ENCODE assay signal across 23 cellular contexts in genomic region chr15:101568304-101568703, GRCh38.
DNase-seq lines count a peak whose midpoint lies in the region; ATAC-seq, FAIRE-seq and TF ChIP-seq lines count a peak whose summit lies in the region.
"Had no signal": no experiment of that assay in that cellular context is flagged by ENCODE, and none has a peak within 500 bp of the region (broad histone marks: within the 10 kb centered on the region; RNA-seq: fewer than 3 reads in every experiment).

No MANE protein-coding gene starts in this region.

- no peak overlapping the region for H2BK12ac ChIP-seq in H9 (ENCODE audit: insufficient read length, low read depth, low read length)

- no peak overlapping the region for H3T11ph ChIP-seq in H9 (ENCODE audit: low read length)

- no peak overlapping the region for H4K8ac ChIP-seq in H9 (replicated peaks; ENCODE audit: insufficient read length, low read depth, low read length)

- H4K91ac ChIP-seq in H9 (ENCODE audit: insufficient read length, low read depth, low read length), result no peak overlapping the region

- peak; percentile 45 for FAIRE-seq in astrocyte (lab: Jason Lieb, UNC)
- FAIRE-seq: D721Med, G401.6 had no signal

- ATAC-seq in HG03175 (IDR thresholded peaks at IDR 0.05; ENCODE audit: unreplicated experiment), result no peak
- ATAC-seq: GM23338, HCT116, Right ventricle myocardium inferior had no signal

- H3K4ac ChIP-seq in H9 (ENCODE audit: low read depth, low read length), result no peak overlapping the region

- no peak overlapping the region for H2AFZ ChIP-seq in astrocyte (ENCODE audit: low read depth, low read length)
- no peak overlapping the region for H2AFZ ChIP-seq in MM.1S (ENCODE audit: low read length)
- H2AFZ ChIP-seq in H9 (ENCODE audit: low read length), result no peak overlapping the region
- H2AFZ ChIP-seq: GM23338 had no signal

- no peak overlapping the region for H2BK15ac ChIP-seq in H9 (ENCODE audit: low read depth, low read length)

- H3K79me1 ChIP-seq in H9 (ENCODE audit: insufficient read depth, low read depth, low read length, poor library complexity, severe bottlenecking), result no peaks in the 10 kb centered on the region

- no peak overlapping the region for H3K14ac ChIP-seq in H9 (ENCODE audit: insufficient read depth, low read length)

- H3K4me3 Mint-ChIP-seq in astrocyte (ENCODE audit: unreplicated experiment) (no peak overlapping the region), H9 (no peak overlapping the region)
- H3K4me3 Mint-ChIP-seq: CD8-positive, alpha-beta memory T cell; GM23338 had no signal

- no peak overlapping the region for H3K18ac ChIP-seq in H9 (ENCODE audit: insufficient read length, low read depth, low read length)

- H3K9me3 ChIP-seq in astrocyte (ENCODE audit: insufficient read depth, low read depth, low read length), result no peaks in the 10 kb centered on the region
- H3K9me3 ChIP-seq in adrenal gland (replicated peaks in 1 of 3), result no peaks in the 10 kb centered on the region
- no peaks in the 10 kb centered on the region for H3K9me3 ChIP-seq in MM.1S (replicated peaks; ENCODE audit: insufficient read depth, low read length)
- no peaks in the 10 kb centered on the region for H3K9me3 ChIP-seq in H9 (ENCODE audit: control insufficient read depth, low read depth, low read length)
- H3K9me3 ChIP-seq: Peyer's patch had no signal

- H3K36me3 Mint-ChIP-seq in astrocyte (ENCODE audit: low read depth, unreplicated experiment), result no peaks in the 10 kb centered on the region
- H3K36me3 Mint-ChIP-seq in H9 (ENCODE audit: insufficient read depth in 1 of 3, low read depth in 3 of 3), result no peaks in the 10 kb centered on the region
- H3K36me3 Mint-ChIP-seq: CD8-positive, alpha-beta memory T cell had no signal

- no peak overlapping the region for H3K9ac ChIP-seq in astrocyte (ENCODE audit: low read length)
- no peak overlapping the region for H3K9ac ChIP-seq in MM.1S (ENCODE audit: low read length)
- H3K9ac ChIP-seq in H9 (ENCODE audit: extremely low read depth, insufficient read length, low read length), result no peak overlapping the region
- H3K9ac ChIP-seq: BLaER1 treated with 17β-estradiol and CSF1 and Interleukin-3, amounts not matched to agents 10 nM and 100 nM; KMS-11 had no signal

- no peak overlapping the region for H2BK5ac ChIP-seq in H9 (ENCODE audit: insufficient read length, low read length)

- no peak overlapping the region for H2BK20ac ChIP-seq in H9 (ENCODE audit: low read depth, low read length, poor library complexity, severe bottlenecking)

- DNase-seq in Daoy (ENCODE audit: low read depth), result peak; percentile 49
- peak; percentile 58 for DNase-seq in HT1080 (ENCODE audit: low read depth)
- DNase-seq in astrocyte (ENCODE audit: low read depth), result peak; percentile 23
- peak; percentile 16 to 32 for DNase-seq in foreskin fibroblast
- no peak for DNase-seq in adrenal gland
- DNase-seq in MM.1S, result no peak
- DNase-seq in H9, result no peak
- DNase-seq: CD8-positive, alpha-beta memory T cell; NCI-H1092 treated with DMSO at 0.1 percent for 48 hours; NCI-H146; NCI-H2081; NCI-H2171 treated with DMSO at 0.1 percent for 48 hours; NCI-H446; Peyer's patch had no signal

- H2AK5ac ChIP-seq in H9 (ENCODE audit: insufficient read length, low read length), result no peak overlapping the region

- no peaks in the 10 kb centered on the region for H3K36me3 ChIP-seq in astrocyte (ENCODE audit: insufficient read depth, low read length)
- no peaks in the 10 kb centered on the region for H3K36me3 ChIP-seq in adrenal gland (replicated peaks in 1 of 2)
- H3K36me3 ChIP-seq in MM.1S (replicated peaks; ENCODE audit: insufficient read depth, low read length), result no peaks in the 10 kb centered on the region
- H3K36me3 ChIP-seq: BLaER1 treated with 17β-estradiol and CSF1 and Interleukin-3, amounts not matched to agents 10 nM and 100 nM; Peyer's patch had no signal

- 46 to 60% (median 57%) methylated on average over 8 of the region's 8 CpGs for WGBS in adrenal gland, 4 donors
- WGBS in H9 (ENCODE audit: extremely low coverage, insufficient read length, low lambda C conversion rate), result no CpG with 5 or more reads among the region's 8 CpGs

- H3K9me3 Mint-ChIP-seq in astrocyte (ENCODE audit: unreplicated experiment) (peaks cover 1% of the 10 kb centered on the region), H9 (no peaks in the 10 kb centered on the region)
- H3K9me3 Mint-ChIP-seq: CD8-positive, alpha-beta memory T cell; GM23338 had no signal

- intact Hi-C loops in adrenal gland (cut with DNase I), result no loop called here

- no peak overlapping the region for H3K4me3 ChIP-seq in astrocyte (ENCODE audit: insufficient read depth, low read depth, low read length)
- no peak overlapping the region for H3K4me3 ChIP-seq in foreskin fibroblast (ENCODE audit: low read depth in 1 of 2, low read length in 2 of 2)
- no peak overlapping the region for H3K4me3 ChIP-seq in adrenal gland
- no peak overlapping the region for H3K4me3 ChIP-seq in MM.1S (ENCODE audit: low read length)
- H3K4me3 ChIP-seq: BLaER1 treated with 17β-estradiol and CSF1 and Interleukin-3, amounts not matched to agents 10 nM and 100 nM; GM23338; Peyer's patch; SK-N-MC had no signal

- peaks cover 35% of the 10 kb centered on the region for H3K27me3 Mint-ChIP-seq in astrocyte (ENCODE audit: low read depth, unreplicated experiment)
- peaks cover 9% of the 10 kb centered on the region for H3K27me3 Mint-ChIP-seq in H9 (ENCODE audit: low read depth)

- H4K20me1 ChIP-seq in astrocyte (ENCODE audit: insufficient read depth, low read length) (no peaks in the 10 kb centered on the region), MM.1S (ENCODE audit: insufficient read depth, low read length) (no peaks in the 10 kb centered on the region), H9 (ENCODE audit: control insufficient read depth, insufficient read depth, insufficient read length) (no peaks in the 10 kb centered on the region)
- H4K20me1 ChIP-seq: BLaER1 treated with 17β-estradiol and CSF1 and Interleukin-3, amounts not matched to agents 10 nM and 100 nM had no signal

- no peaks in the 10 kb centered on the region for H3K23me2 ChIP-seq in H9 (ENCODE audit: insufficient read length, low read depth, low read length, poor library complexity, severe bottlenecking)

- H3K4me1 ChIP-seq in astrocyte (ENCODE audit: insufficient read depth, low read length), result peaks cover 11% of the 10 kb centered on the region
- no peaks in the 10 kb centered on the region for H3K4me1 ChIP-seq in adrenal gland (replicated peaks in 1 of 2)
- H3K4me1 ChIP-seq in MM.1S (ENCODE audit: low read length), result no peaks in the 10 kb centered on the region
- H3K4me1 ChIP-seq in H9 (ENCODE audit: insufficient read depth, low read length), result no peaks in the 10 kb centered on the region
- H3K4me1 ChIP-seq: BLaER1 treated with 17β-estradiol and CSF1 and Interleukin-3, amounts not matched to agents 10 nM and 100 nM; Peyer's patch had no signal

- no peak overlapping the region for H3K23ac ChIP-seq in H9 (ENCODE audit: insufficient read length, low read depth, low read length)

- H3K79me2 ChIP-seq in astrocyte (ENCODE audit: insufficient read depth, low read length), result no peaks in the 10 kb centered on the region
- H3K79me2 ChIP-seq in MM.1S (ENCODE audit: low read length), result no peaks in the 10 kb centered on the region
- H3K79me2 ChIP-seq in H9 (ENCODE audit: insufficient read depth, low read length), result no peaks in the 10 kb centered on the region

- peak overlapping the region; percentile 65 for H3K4me2 ChIP-seq in astrocyte (ENCODE audit: low read length)
- no peak overlapping the region for H3K4me2 ChIP-seq in MM.1S (ENCODE audit: low read depth, low read length)
- no peak overlapping the region for H3K4me2 ChIP-seq in H9 (ENCODE audit: insufficient read depth, insufficient read length, low read length)
- H3K4me2 ChIP-seq: BLaER1 treated with 17β-estradiol and CSF1 and Interleukin-3, amounts not matched to agents 10 nM and 100 nM; GM23338; KMS-11 had no signal

- no peak for TF ChIP-seq POLR2A in adrenal gland (IDR thresholded peaks at IDR 0.05)

- no peaks in the 10 kb centered on the region for H3K4me1 Mint-ChIP-seq in astrocyte (ENCODE audit: low read depth, unreplicated experiment)
- no peaks in the 10 kb centered on the region for H3K4me1 Mint-ChIP-seq in H9
- H3K4me1 Mint-ChIP-seq: CD8-positive, alpha-beta memory T cell; GM23338 had no signal

- TF ChIP-seq CTCF in astrocyte (IDR thresholded peaks at IDR 0.05; ENCODE audit: insufficient read depth, low read depth, low read length), result no peak
- TF ChIP-seq CTCF in foreskin fibroblast (IDR thresholded peaks at IDR 0.05; ENCODE audit: low read depth, low read length), result no peak
- no peak for TF ChIP-seq CTCF in adrenal gland (IDR thresholded peaks at IDR 0.05)
- TF ChIP-seq CTCF in MM.1S (IDR thresholded peaks at IDR 0.05; ENCODE audit: low read length), result no peak
- TF ChIP-seq CTCF in H9 (conservative IDR thresholded peaks at IDR 0.05), result no peak

- no peak overlapping the region for H2BK120ac ChIP-seq in H9 (ENCODE audit: low read depth, low read length, poor library complexity, severe bottlenecking)

- H3K27ac ChIP-seq in astrocyte (ENCODE audit: low read depth, low read length) (no peak overlapping the region), adrenal gland (no peak overlapping the region), MM.1S (ENCODE audit: low read length) (no peak overlapping the region), H9 (ENCODE audit: insufficient read length, low read depth, low read length) (no peak overlapping the region)
- H3K27ac ChIP-seq: BLaER1 treated with 17β-estradiol and CSF1 and Interleukin-3, amounts not matched to agents 10 nM and 100 nM; KMS-11; Peyer's patch; SK-N-MC had no signal

- H3K9me2 ChIP-seq in MM.1S (replicated peaks; ENCODE audit: insufficient read depth, low read length), result no peaks in the 10 kb centered on the region

- H3F3A ChIP-seq in MM.1S (ENCODE audit: insufficient read depth, low read length), result no peaks in the 10 kb centered on the region

- no peak overlapping the region for H4K5ac ChIP-seq in H9 (ENCODE audit: insufficient read length, low read depth, low read length)

- H3K27ac Mint-ChIP-seq in astrocyte (ENCODE audit: unreplicated experiment) (no peak overlapping the region), H9 (no peak overlapping the region)
- H3K27ac Mint-ChIP-seq: CD8-positive, alpha-beta memory T cell; GM23338 had no signal

- H3K56ac ChIP-seq in H9 (ENCODE audit: insufficient read length, low read depth, low read length), result no peak overlapping the region

- H3K27me3 ChIP-seq in astrocyte (ENCODE audit: insufficient read depth, low read length), result no peaks in the 10 kb centered on the region
- no peaks in the 10 kb centered on the region for H3K27me3 ChIP-seq in adrenal gland
- no peaks in the 10 kb centered on the region for H3K27me3 ChIP-seq in MM.1S (replicated peaks; ENCODE audit: insufficient read depth, low read length)
- no peaks in the 10 kb centered on the region for H3K27me3 ChIP-seq in H9 (ENCODE audit: insufficient read depth, low read length)
- H3K27me3 ChIP-seq: BLaER1 treated with 17β-estradiol and CSF1 and Interleukin-3, amounts not matched to agents 10 nM and 100 nM; Peyer's patch had no signal

Comparison
In these comparisons a context has a peak if more than half of its experiments do, and no peak if none do; other contexts are left out.
1. DNase-seq: peak in Daoy (single experiment), HT1080 (single experiment), astrocyte (single experiment) and foreskin fibroblast (2 of 2); none in adrenal gland (0 of 7), MM.1S (single experiment) and H9 (single experiment).